ENCODE assay signal across 18 cellular contexts in genomic region chr11:74462631-74463030, GRCh38. TPM values are rescaled to one million over a fixed set of nuclear protein-coding genes. Genes with fewer than 3 reads are reported as not detected.
DNase-seq lines count a peak whose midpoint lies in the region; ATAC-seq and TF ChIP-seq lines count a peak whose summit lies in the region.
"Had no signal": no experiment of that assay in that cellular context is flagged by ENCODE, and none has a peak within 500 bp of the region (broad histone marks: within the 10 kb centered on the region; RNA-seq: fewer than 3 reads in every experiment).

No MANE protein-coding gene starts in this region.

- intact Hi-C loops in dorsolateral prefrontal cortex (cut with DNase I): no loop called here

- H3K9me3 ChIP-seq in BLaER1 treated with 17β-estradiol and CSF1 and Interleukin-3, amounts not matched to agents 10 nM and 100 nM (replicated peaks in 1 of 11): no peaks in the 10 kb centered on the region
- H3K9me3 ChIP-seq: gastroesophageal sphincter, HAP-1 had no signal

- peak overlapping the region in 3 of 10 experiments; percentile 63 to 71 (median 70); a peak in 4 of 20 replicates for H3K4me3 ChIP-seq in BLaER1 treated with 17β-estradiol and CSF1 and Interleukin-3, amounts not matched to agents 10 nM and 100 nM
- peak overlapping the region; percentile 89 for H3K4me3 ChIP-seq in NB4 (ENCODE audit: low read depth, low read length)
- no peak overlapping the region for H3K4me3 ChIP-seq in dorsolateral prefrontal cortex
- H3K4me3 ChIP-seq: HAP-1 had no signal

- no peak for TF ChIP-seq POLR2A in NB4 (IDR thresholded peaks at IDR 0.05; ENCODE audit: extremely low read depth, insufficient read length)

- TF ChIP-seq CTCF in NB4 (IDR thresholded peaks at IDR 0.05; ENCODE audit: low read depth, low read length) (no peak), dorsolateral prefrontal cortex (IDR thresholded peaks at IDR 0.05 in 54 of 56, conservative IDR thresholded peaks at IDR 0.05 in 2 of 56; ENCODE audit: low read depth in 1 of 56, partially characterized antibody in 56 of 56) (no peak)

- DNase-seq in NB4 (ENCODE audit: low read depth) (peak; percentile 86), dorsolateral prefrontal cortex (no peak), pons (ENCODE audit: low spot score) (peak; percentile 3), NCI-H446 (lab: John Stamatoyannopoulos, UW) (no peak), putamen (ENCODE audit: low spot score) (no peak), cerebellum (ENCODE audit: low spot score) (no peak)
- DNase-seq: activated naive CD4-positive, alpha-beta T cell treated with anti-CD3 and anti-CD28 coated beads, Interleukin-2, amount 50 U/mL, for 16 hours; activated T-cell treated with anti-CD3 and anti-CD28 coated beads, Interleukin-2, amount 50 U/mL, for 1 hour; mammary epithelial cell; NCI-H1694; NCI-H345; stimulated activated naive CD4-positive, alpha-beta T cell treated with Interleukin-2 at 50 U/mL for 16 hours had no signal

- H4K20me1 ChIP-seq in BLaER1 treated with 17β-estradiol and CSF1 and Interleukin-3, amounts not matched to agents 10 nM and 100 nM: peaks cover 0 to 13% (median 0%) of the 10 kb centered on the region in 11 experiments; a peak in 3 of 22 replicates

- H3K4me1 ChIP-seq in BLaER1 treated with 17β-estradiol and CSF1 and Interleukin-3, amounts not matched to agents 10 nM and 100 nM: peaks cover 0 to 76% (median 47%) of the 10 kb centered on the region in 10 experiments; a peak in 17 of 20 replicates
- H3K4me1 ChIP-seq: HAP-1 had no signal

- peak overlapping the region in 6 of 11 experiments; percentile 71 to 91 (median 84); a peak in 11 of 22 replicates for H3K9ac ChIP-seq in BLaER1 treated with 17β-estradiol and CSF1 and Interleukin-3, amounts not matched to agents 10 nM and 100 nM

- H3K36me3 ChIP-seq in BLaER1 treated with 17β-estradiol and CSF1 and Interleukin-3, amounts not matched to agents 10 nM and 100 nM: peaks cover 0 to 13% (median 0%) of the 10 kb centered on the region in 11 experiments; a peak in 9 of 22 replicates
- H3K36me3 ChIP-seq: gastroesophageal sphincter, HAP-1 had no signal

- H3K27ac ChIP-seq in BLaER1 treated with 17β-estradiol and CSF1 and Interleukin-3, amounts not matched to agents 10 nM and 100 nM: peak overlapping the region in 9 of 11 experiments; percentile 34 to 93 (median 78); a peak in 17 of 22 replicates
- peak overlapping the region in 30 of 59 donors; percentile 1 to 78 (median 48) for H3K27ac ChIP-seq in dorsolateral prefrontal cortex

- no peaks in the 10 kb centered on the region for H3K27me3 ChIP-seq in BLaER1 treated with 17β-estradiol and CSF1 and Interleukin-3, amounts not matched to agents 10 nM and 100 nM
- peaks cover 0 to 15% (median 0%) of the 10 kb centered on the region in 45 donors for H3K27me3 ChIP-seq in dorsolateral prefrontal cortex

- H3K4me2 ChIP-seq in BLaER1 treated with 17β-estradiol and CSF1 and Interleukin-3, amounts not matched to agents 10 nM and 100 nM: peak overlapping the region in 8 of 11 experiments; percentile 54 to 99 (median 88); a peak in 15 of 22 replicates

- ATAC-seq in GM19395 (IDR thresholded peaks at IDR 0.05; ENCODE audit: unreplicated experiment): no peak

RNA-seq across cellular contexts. Expression of gene KCNE3, which starts 4.7 kb away (rescaled TPM):
- 1 to 10 TPM in 118 of 120 experiments, under 1 TPM in 2; 0.82 to 7.7 (median 2.6) TPM for total RNA-seq in dorsolateral prefrontal cortex
- total RNA-seq in cerebellum: 1.5 TPM
- total RNA-seq: HT1080, SK-MEL-5 had no signal

RNA-seq across cellular contexts. Expression of gene LIPT2, which starts 30.9 kb away (rescaled TPM):
- total RNA-seq in dorsolateral prefrontal cortex: 1 to 10 TPM in 116 of 120 experiments, under 1 TPM in 2, not detected in 2; 0.65 to 8.6 (median 2.9) TPM
- total RNA-seq in cerebellum: 2.7 TPM

Comparison
In these comparisons a context has a peak if more than half of its experiments do, and no peak if none do; other contexts are left out.
1. DNase-seq: peak in NB4 (single experiment) and pons (single experiment); none in dorsolateral prefrontal cortex (0 of 10), NCI-H446 (0 of 2), putamen (single experiment) and cerebellum (single experiment).